1 cellular context compared by ENCODE assay signal in genomic region chr5:141681695-141682641, GRCh38.
TF ChIP-seq lines count a peak whose summit lies in the region.

ARAP3 (minus strand) TSS chr5:141682230; CDS start chr5:141680486, 1,744 bp downstream.

TF ChIP-seq in K562, 482 proteins besides CTCF, POLR2A, EP300 and RAD21 (continued from another document and continues in another):
- TF ChIP-seq MAX (CRISPR knock-in tag; IDR thresholded peaks at IDR 0.05) (peak; percentile 65), CBFA2T3 (IDR thresholded peaks at IDR 0.05) (peak; percentile 22; the same call in 1 of the 2 replicates), RBFOX2 (IDR thresholded peaks at IDR 0.05; ENCODE audit: low read depth, low read length) (peak; percentile 62), RBM34 (IDR thresholded peaks at IDR 0.05; ENCODE audit: borderline replicate concordance, insufficient read depth, low read length) (no peak), ZNF311 (CRISPR knock-in tag; IDR thresholded peaks at IDR 0.05) (peak; percentile 70; the same call in 1 of the 2 replicates), POLR2G (IDR thresholded peaks at IDR 0.05; ENCODE audit: low read depth, low read length) (peak; percentile 66), GABPB1 (CRISPR knock-in tag; IDR thresholded peaks at IDR 0.05) (0 out of 2 replicates have a peak, but pooled peaks have one; percentile 29), MBD2 (IDR thresholded peaks at IDR 0.05; ENCODE audit: borderline replicate concordance, low read depth) (peak; percentile 37; the same call in 1 of the 2 replicates), GATAD2B (IDR thresholded peaks at IDR 0.05; ENCODE audit: borderline replicate concordance) (no peak; the same call in 1 of the 2 replicates), ZBTB11 (CRISPR knock-in tag; IDR thresholded peaks at IDR 0.05) (peak in 1 of 3 experiments; percentile 37; a peak in 1 of 6 replicates), ZNF41 (CRISPR knock-in tag; conservative IDR thresholded peaks at IDR 0.05) (peak; percentile 41; the same call in 1 of the 2 replicates), ARNT (IDR thresholded peaks at IDR 0.05) (0 out of 4 replicates have a peak, but pooled peaks of 1 of the 2 experiments have one; percentile 7), HCFC1 (IDR thresholded peaks at IDR 0.05; ENCODE audit: low read depth, low read length) (0 out of 2 replicates have a peak, but pooled peaks have one; percentile 13), FOSL1 (tag; conservative IDR thresholded peaks at IDR 0.05) (peak; percentile 91), LEF1 (IDR thresholded peaks at IDR 0.05) (0 out of 2 replicates have a peak, but pooled peaks have one; percentile 48), DIDO1 (tag; IDR thresholded peaks at IDR 0.05; ENCODE audit: low read depth) (0 out of 2 replicates have a peak, but pooled peaks have one; percentile 38), CREM (IDR thresholded peaks at IDR 0.05; ENCODE audit: low read depth) (0 out of 2 replicates have a peak, but pooled peaks have one; percentile 7), NR4A1 (CRISPR knock-in tag; IDR thresholded peaks at IDR 0.05) (0 out of 2 replicates have a peak, but pooled peaks have one; percentile 10), NR4A1 (tag; IDR thresholded peaks at IDR 0.05) (peak; percentile 53; the same call in 1 of the 2 replicates), L3MBTL2 (IDR thresholded peaks at IDR 0.05) (peak; percentile 91), ZNF395 (CRISPR knock-in tag; IDR thresholded peaks at IDR 0.05) (peak; percentile 23; the same call in 1 of the 2 replicates), BCLAF1 (IDR thresholded peaks at IDR 0.05; ENCODE audit: borderline replicate concordance in 1 of 2, control insufficient read depth in 1 of 2, low read depth in 2 of 2, low read length in 1 of 2) (no peak), XRCC5 (IDR thresholded peaks at IDR 0.05; ENCODE audit: low read depth, low read length) (0 out of 2 replicates have a peak, but pooled peaks have one; percentile 45), MTA3 (IDR thresholded peaks at IDR 0.05; ENCODE audit: borderline replicate concordance) (peak; percentile 55), SMAD4 (CRISPR knock-in tag; conservative IDR thresholded peaks at IDR 0.05) (peak; percentile 91), MLLT1 (IDR thresholded peaks at IDR 0.05) (peak in 1 of 2 experiments; percentile 22; a peak in 1 of 4 replicates), ZNF444 (CRISPR knock-in tag; IDR thresholded peaks at IDR 0.05) (no peak), HIVEP1 (CRISPR knock-in tag; IDR thresholded peaks at IDR 0.05) (peak; percentile 27; the same call in 1 of the 2 replicates), ZFX (CRISPR knock-in tag; IDR thresholded peaks at IDR 0.05) (peak; percentile 88), ESRRA (IDR thresholded peaks at IDR 0.05; ENCODE audit: borderline replicate concordance, low read depth) (peak; percentile 39; the same call in 1 of the 2 replicates), HBP1 (CRISPR knock-in tag; IDR thresholded peaks at IDR 0.05) (0 out of 2 replicates have a peak, but pooled peaks have one; percentile 16), DNMT1 (IDR thresholded peaks at IDR 0.05) (no peak), SMARCA4 (IDR thresholded peaks at IDR 0.05) (peak; percentile 31; the same call in 1 of the 2 replicates), CHAMP1 (IDR thresholded peaks at IDR 0.05) (no peak), RBM22 (IDR thresholded peaks at IDR 0.05; ENCODE audit: low read depth, low read length, poor library complexity, severe bottlenecking) (no peak), THAP12 (CRISPR knock-in tag; IDR thresholded peaks at IDR 0.05) (0 out of 2 replicates have a peak, but pooled peaks have one; percentile 24), KDM2B (CRISPR knock-in tag; IDR thresholded peaks at IDR 0.05) (peak; percentile 57; the same call in 1 of the 2 replicates), AFF4 (CRISPR knock-in tag; IDR thresholded peaks at IDR 0.05) (peak; percentile 62), ARID1B (IDR thresholded peaks at IDR 0.05) (peak; percentile 44)
